In genomic region chr4:37822220-37822619, GRCh38 we compare ENCODE assay signal across 18 cellular contexts. TPM values are rescaled to one million over a fixed set of nuclear protein-coding genes. Genes with fewer than 3 reads are reported as not detected.
DNase-seq lines count a peak whose midpoint lies in the region; ATAC-seq, FAIRE-seq and TF ChIP-seq lines count a peak whose summit lies in the region.
"Had no signal": no experiment of that assay in that cellular context is flagged by ENCODE, and none has a peak within 500 bp of the region (broad histone marks: within the 10 kb centered on the region; RNA-seq: fewer than 3 reads in every experiment).

No MANE protein-coding gene starts in this region.

- H3K36me3 ChIP-seq in effector memory CD4-positive, alpha-beta T cell (ENCODE audit: control insufficient read depth, insufficient read depth, low read length), result no peaks in the 10 kb centered on the region
- H3K36me3 ChIP-seq: brain microvascular endothelial cell had no signal

- peak; percentile 8 for DNase-seq in AG10803 (ENCODE audit: low read depth)
- peak; percentile 43 for DNase-seq in DMS79 treated with DMSO at 0.1 percent for 48 hours (lab: John Stamatoyannopoulos, UW)
- peak; percentile 47 for DNase-seq in NCI-H69 (lab: John Stamatoyannopoulos, UW)
- no peak for DNase-seq in mesenteric fat pad (ENCODE audit: low spot score)
- DNase-seq in activated CD4-positive, alpha-beta T cell treated with anti-CD3 and anti-CD28 coated beads, Interleukin-2, amount 50 U/mL, for 4 hours, result no peak
- DNase-seq in effector memory CD4-positive, alpha-beta T cell, result no peak
- DNase-seq: activated CD4-positive, alpha-beta T cell treated with anti-CD3 and anti-CD28 coated beads for 4 hours; brain microvascular endothelial cell; hypothalamus; Kasumi-1; naive thymus-derived CD8-positive, alpha-beta T cell; NCI-H2227 treated with DMSO at 0.1 percent for 48 hours; OCI-M1; T-helper 9 cell had no signal

- no peak for ATAC-seq in HG03469 (IDR thresholded peaks at IDR 0.05; ENCODE audit: unreplicated experiment)
- ATAC-seq: activated naive CD4-positive, alpha-beta T cell treated with anti-CD3 and anti-CD28 coated beads, Interleukin-2, amount 50 U/mL, for 72 hours; naive thymus-derived CD8-positive, alpha-beta T cell had no signal

- TF ChIP-seq CTCF in AG10803 (conservative IDR thresholded peaks at IDR 0.05; ENCODE audit: low read length), result no peak

- H3K27me3 ChIP-seq in effector memory CD4-positive, alpha-beta T cell (replicated peaks; ENCODE audit: control insufficient read depth, insufficient read depth, low read length, poor library complexity, severe bottlenecking), result no peaks in the 10 kb centered on the region
- H3K27me3 ChIP-seq: brain microvascular endothelial cell, SJSA1 had no signal

- no peak overlapping the region for H3K27ac ChIP-seq in effector memory CD4-positive, alpha-beta T cell (ENCODE audit: insufficient read depth, low read length, poor library complexity, severe bottlenecking)
- H3K27ac ChIP-seq: brain microvascular endothelial cell, SJSA1 had no signal

- no peak overlapping the region for H3K4me3 ChIP-seq in AG10803 (ENCODE audit: low read length)
- H3K4me3 ChIP-seq in effector memory CD4-positive, alpha-beta T cell (ENCODE audit: insufficient read depth, low read depth, low read length, poor library complexity, severe bottlenecking), result no peak overlapping the region
- H3K4me3 ChIP-seq: SJSA1 had no signal

- H3K9me3 ChIP-seq in effector memory CD4-positive, alpha-beta T cell (ENCODE audit: control insufficient read depth, low read length), result no peaks in the 10 kb centered on the region
- H3K9me3 ChIP-seq: SJSA1 had no signal

- peak; percentile 99 for FAIRE-seq in islet of Langerhans (lab: Jason Lieb, UNC)

- H3K4me1 ChIP-seq in effector memory CD4-positive, alpha-beta T cell (ENCODE audit: control insufficient read depth, insufficient read depth, low read length, poor library complexity, severe bottlenecking), result peaks cover 10% of the 10 kb centered on the region
- H3K4me1 ChIP-seq: SJSA1 had no signal

RNA-seq across cellular contexts. Expression of gene PGM2, which starts 4.3 kb away (rescaled TPM):
- 20.6 TPM for total RNA-seq in mesenteric fat pad

Comparison
In these comparisons a context has a peak if more than half of its experiments do, and no peak if none do; other contexts are left out.
1. DNase-seq: peak in AG10803 (single experiment), DMS79 treated with DMSO at 0.1 percent for 48 hours (single experiment) and NCI-H69 (single experiment); none in mesenteric fat pad (single experiment), activated CD4-positive, alpha-beta T cell treated with anti-CD3 and anti-CD28 coated beads, Interleukin-2, amount 50 U/mL, for 4 hours (0 of 2) and effector memory CD4-positive, alpha-beta T cell (0 of 3).